ENCODE assay signal across 10 cellular contexts in genomic region chr7:70764004-70764691, GRCh38.
DNase-seq lines count a peak whose midpoint lies in the region; ATAC-seq and TF ChIP-seq lines count a peak whose summit lies in the region.
"Had no signal": no experiment of that assay in that cellular context is flagged by ENCODE, and none has a peak within 500 bp of the region (broad histone marks: within the 10 kb centered on the region; RNA-seq: fewer than 3 reads in every experiment).

No MANE protein-coding gene starts in this region.

- no peaks in the 10 kb centered on the region for H3F3A ChIP-seq in OCI-LY1 (ENCODE audit: insufficient read depth, low read length)

- peak overlapping the region; percentile 85 for H3K27ac ChIP-seq in OCI-LY1 (ENCODE audit: low read depth, low read length, poor library complexity, severe bottlenecking)
- H3K27ac ChIP-seq: HL-60, testis had no signal

- H3K9me3 Mint-ChIP-seq in neural crest cell (no peaks in the 10 kb centered on the region), endothelial cell (ENCODE audit: unreplicated experiment) (no peaks in the 10 kb centered on the region)

- peaks cover 38% of the 10 kb centered on the region for H3K4me1 Mint-ChIP-seq in neural crest cell
- peaks cover 2% of the 10 kb centered on the region for H3K4me1 Mint-ChIP-seq in endothelial cell (ENCODE audit: unreplicated experiment)

- no peaks in the 10 kb centered on the region for H3K9me2 ChIP-seq in OCI-LY1 (ENCODE audit: low read depth, low read length)

- peak overlapping the region; percentile 70 for H3K4me2 ChIP-seq in OCI-LY1 (ENCODE audit: low read length)

- H3K79me2 ChIP-seq in OCI-LY1 (ENCODE audit: insufficient read depth, low read length): no peaks in the 10 kb centered on the region

- H3K27me3 ChIP-seq in OCI-LY1 (ENCODE audit: insufficient read depth, low read length): no peaks in the 10 kb centered on the region
- H3K27me3 ChIP-seq: testis had no signal

- H3K4me1 ChIP-seq in OCI-LY1 (ENCODE audit: insufficient read depth, low read length, severe bottlenecking): peaks cover 42% of the 10 kb centered on the region
- H3K4me1 ChIP-seq: testis had no signal

- TF ChIP-seq CTCF in OCI-LY1 (IDR thresholded peaks at IDR 0.05; ENCODE audit: low read length) (no peak), neural crest cell (conservative IDR thresholded peaks at IDR 0.05) (no peak), endothelial cell (IDR thresholded peaks at IDR 0.05; ENCODE audit: unreplicated experiment) (no peak)

- ATAC-seq in GM19035 (IDR thresholded peaks at IDR 0.05; ENCODE audit: unreplicated experiment) (peak; percentile 87), HG02610 (IDR thresholded peaks at IDR 0.05; ENCODE audit: unreplicated experiment) (peak; percentile 90)

- peak overlapping the region; percentile 31 for H3K4me3 Mint-ChIP-seq in neural crest cell
- H3K4me3 Mint-ChIP-seq in endothelial cell (ENCODE audit: unreplicated experiment): no peak overlapping the region

- no peaks in the 10 kb centered on the region for H4K20me1 ChIP-seq in OCI-LY1 (ENCODE audit: insufficient read depth, low read length)

- H3K9me3 ChIP-seq in OCI-LY1 (ENCODE audit: low read length): no peaks in the 10 kb centered on the region
- H3K9me3 ChIP-seq: testis had no signal

- DNase-seq in neural crest cell (ENCODE audit: low read depth, low spot score) (no peak), NCI-H128 (lab: John Stamatoyannopoulos, UW; ENCODE audit: unreplicated experiment) (no peak), retina (no peak), endothelial cell (ENCODE audit: low spot score) (no peak)
- DNase-seq: T-helper 9 cell, testis had no signal

- H3K36me3 Mint-ChIP-seq in neural crest cell (ENCODE audit: low read depth) (peaks cover 27% of the 10 kb centered on the region), endothelial cell (ENCODE audit: low read depth, unreplicated experiment) (peaks cover 31% of the 10 kb centered on the region)

- H3K4me3 ChIP-seq in OCI-LY1 (ENCODE audit: low read depth, low read length, poor library complexity, severe bottlenecking): peak overlapping the region; percentile 47
- H3K4me3 ChIP-seq: testis had no signal

- H3K27me3 Mint-ChIP-seq in neural crest cell (ENCODE audit: low read depth): no peaks in the 10 kb centered on the region
- H3K27me3 Mint-ChIP-seq in endothelial cell (ENCODE audit: unreplicated experiment): peaks cover 2% of the 10 kb centered on the region

- peak overlapping the region; percentile 35 for H3K27ac Mint-ChIP-seq in neural crest cell (ENCODE audit: unreplicated experiment)
- no peak overlapping the region for H3K27ac Mint-ChIP-seq in endothelial cell (ENCODE audit: unreplicated experiment)

- H2AFZ ChIP-seq in OCI-LY1 (ENCODE audit: low read length): no peak overlapping the region

- H3K36me3 ChIP-seq in OCI-LY1 (ENCODE audit: insufficient read depth, low read length): peaks cover 35% of the 10 kb centered on the region

- H3K9ac ChIP-seq in OCI-LY1 (ENCODE audit: low read length): peak overlapping the region; percentile 45; the same call in 1 of the 2 replicates
